Comparison of ENCODE assay signal across 8 cellular contexts in genomic region chr5:176646707-176647029, GRCh38. TPM values are rescaled to one million over a fixed set of nuclear protein-coding genes. Genes with fewer than 3 reads are reported as not detected.
DNase-seq lines count a peak whose midpoint lies in the region; ATAC-seq and TF ChIP-seq lines count a peak whose summit lies in the region.

No MANE protein-coding gene starts in this region.

- peaks cover 4% of the 10 kb centered on the region for H3K36me3 Mint-ChIP-seq in central memory CD8-positive, alpha-beta T cell (ENCODE audit: insufficient read depth)
- no peaks in the 10 kb centered on the region for H3K36me3 Mint-ChIP-seq in neural crest cell (ENCODE audit: low read depth)

- ATAC-seq in GM19351 (IDR thresholded peaks at IDR 0.05; ENCODE audit: unreplicated experiment) (peak; percentile 26), HG03521 (IDR thresholded peaks at IDR 0.05; ENCODE audit: unreplicated experiment) (peak; percentile 1)
- no peak for ATAC-seq in central memory CD8-positive, alpha-beta T cell (replicated peaks; ENCODE audit: extremely low read depth, poor library complexity, severe bottlenecking)

- H3K9me3 Mint-ChIP-seq in central memory CD8-positive, alpha-beta T cell: no peaks in the 10 kb centered on the region
- no peaks in the 10 kb centered on the region for H3K9me3 Mint-ChIP-seq in neural crest cell

- peaks cover 48% of the 10 kb centered on the region for H3K4me1 Mint-ChIP-seq in central memory CD8-positive, alpha-beta T cell
- peaks cover 17% of the 10 kb centered on the region for H3K4me1 Mint-ChIP-seq in neural crest cell

- no peak for DNase-seq in central memory CD8-positive, alpha-beta T cell (ENCODE audit: low spot score in 2 of 2)
- DNase-seq in neural crest cell (ENCODE audit: low read depth, low spot score) (no peak), GM19238 (ENCODE audit: insufficient read length, low spot score) (no peak), putamen (ENCODE audit: low spot score) (no peak), LoVo (ENCODE audit: low spot score) (no peak)
- no peak for DNase-seq in effector CD4-positive, alpha-beta T cell

- peak overlapping the region; percentile 73 for H3K4me3 Mint-ChIP-seq in central memory CD8-positive, alpha-beta T cell
- H3K4me3 Mint-ChIP-seq in neural crest cell: peak overlapping the region; percentile 80

- H3K27ac Mint-ChIP-seq in central memory CD8-positive, alpha-beta T cell (ENCODE audit: low read depth): peak overlapping the region; percentile 88
- H3K27ac Mint-ChIP-seq in neural crest cell (ENCODE audit: unreplicated experiment): peak overlapping the region; percentile 98

- no peaks in the 10 kb centered on the region for H3K27me3 Mint-ChIP-seq in central memory CD8-positive, alpha-beta T cell
- H3K27me3 Mint-ChIP-seq in neural crest cell (ENCODE audit: low read depth): no peaks in the 10 kb centered on the region

- no peak for TF ChIP-seq CTCF in neural crest cell (conservative IDR thresholded peaks at IDR 0.05)

RNA-seq across cellular contexts. Expression of gene TSPAN17, which starts 0.6 kb away (rescaled TPM):
- total RNA-seq in neural crest cell: 38.8 and 40.9 TPM in 2 replicates

RNA-seq across cellular contexts. Expression of gene EIF4E1B, which starts 16.2 kb away (rescaled TPM):
- not detected in 2 replicates for total RNA-seq in neural crest cell

RNA-seq across cellular contexts. Expression of gene SNCB, which starts 16.3 kb away (rescaled TPM):
- 0.40 and 0.96 TPM in 2 replicates for total RNA-seq in neural crest cell

RNA-seq across cellular contexts. Expression of gene GPRIN1, which starts 36.7 kb away (rescaled TPM):
- 35.9 and 39.0 TPM in 2 replicates for total RNA-seq in neural crest cell
